10 cellular contexts compared by ENCODE assay signal in genomic region chr10:13000431-13000830, GRCh38. TPM values are rescaled to one million over a fixed set of nuclear protein-coding genes. Genes with fewer than 3 reads are reported as not detected.
DNase-seq lines count a peak whose midpoint lies in the region; ATAC-seq and TF ChIP-seq lines count a peak whose summit lies in the region.
"Had no signal": no experiment of that assay in that cellular context is flagged by ENCODE, and none has a peak within 500 bp of the region (broad histone marks: within the 10 kb centered on the region; RNA-seq: fewer than 3 reads in every experiment).

No MANE protein-coding gene starts in this region.

- intact Hi-C loops in Caco-2 (cut with micrococcal nuclease; ENCODE audit: unreplicated experiment), result no loop called here
- intact Hi-C loops in esophagus squamous epithelium (cut with DNase I), result no loop called here
- intact Hi-C loops in gastrocnemius medialis (cut with DNase I; ENCODE audit: low total_unique reads), result no loop called here
- intact Hi-C loops in CD4-positive, alpha-beta T cell (cut with DNase I, micrococcal nuclease), result no loop called here

- ATAC-seq in gastrocnemius medialis (no peak), SK-N-SH treated with all-trans-retinoic acid at 6 μM for 48 hours (no peak)
- no peak for ATAC-seq in CD4-positive, alpha-beta T cell (ENCODE audit: poor library complexity)
- ATAC-seq: PC-3 had no signal

- DNase-seq in Caco-2, result no peak
- no peak for DNase-seq in NB4 (ENCODE audit: low read depth)
- DNase-seq in esophagus squamous epithelium (lab: John Stamatoyannopoulos, UW), result no peak
- no peak for DNase-seq in gastrocnemius medialis
- DNase-seq in erythroblast (lab: John Stamatoyannopoulos, UW), result no peak
- DNase-seq in CD4-positive, alpha-beta T cell, result no peak
- DNase-seq: GF-D8, NCI-H2171 treated with DMSO at 0.1 percent for 48 hours, PC-3 had no signal

- H3K4me3 ChIP-seq in Caco-2 (ENCODE audit: low read depth, low read length), result no peak overlapping the region
- peak overlapping the region; percentile 21 for H3K4me3 ChIP-seq in NB4 (ENCODE audit: low read depth, low read length)
- H3K4me3 ChIP-seq in esophagus squamous epithelium, result peak overlapping the region; percentile 48 to 69 (median 54)
- peak overlapping the region; percentile 34 to 48 (median 43) for H3K4me3 ChIP-seq in gastrocnemius medialis

- H3K36me3 ChIP-seq in Caco-2 (ENCODE audit: control insufficient read depth, insufficient read depth, low read length) (no peaks in the 10 kb centered on the region), esophagus squamous epithelium (no peaks in the 10 kb centered on the region), gastrocnemius medialis (no peaks in the 10 kb centered on the region)

- H3K4me1 Mint-ChIP-seq in Caco-2 (ENCODE audit: low read depth, unreplicated experiment), result peaks cover 4% of the 10 kb centered on the region
- H3K4me1 Mint-ChIP-seq in CD4-positive, alpha-beta T cell (ENCODE audit: low read depth), result peaks cover 8% of the 10 kb centered on the region

- peak overlapping the region; percentile 73 for H3K4me3 Mint-ChIP-seq in Caco-2 (ENCODE audit: unreplicated experiment)
- no peak overlapping the region for H3K4me3 Mint-ChIP-seq in CD4-positive, alpha-beta T cell

- in situ Hi-C loops in gastrocnemius medialis (cut with MboI; ENCODE audit: low sequenced_read_pairs in 4 of 4), result no loop called here

- no peaks in the 10 kb centered on the region for H3K36me3 Mint-ChIP-seq in Caco-2 (ENCODE audit: insufficient read depth, unreplicated experiment)
- H3K36me3 Mint-ChIP-seq in CD4-positive, alpha-beta T cell (ENCODE audit: low read depth), result no peaks in the 10 kb centered on the region

- H3K27ac ChIP-seq in esophagus squamous epithelium, result peak overlapping the region in 3 of 4 donors; percentile 36 to 81 (median 80)
- peak overlapping the region in 1 of 4 donors; percentile 44 for H3K27ac ChIP-seq in gastrocnemius medialis
- no peak overlapping the region for H3K27ac ChIP-seq in CD4-positive, alpha-beta T cell (ENCODE audit: low read depth, low read length)

- TF ChIP-seq POLR2A in NB4 (IDR thresholded peaks at IDR 0.05; ENCODE audit: extremely low read depth, insufficient read length), result no peak
- no peak for TF ChIP-seq POLR2A in esophagus squamous epithelium (IDR thresholded peaks at IDR 0.05)
- no peak for TF ChIP-seq POLR2A in gastrocnemius medialis (IDR thresholded peaks at IDR 0.05)
- no peak for TF ChIP-seq POLR2A in erythroblast (IDR thresholded peaks at IDR 0.05; ENCODE audit: low read length)

- no peaks in the 10 kb centered on the region; the same call in 1 of the 2 replicates for H3K27me3 ChIP-seq in Caco-2 (replicated peaks; ENCODE audit: control insufficient read depth, insufficient read depth, low read length)
- peaks cover 0 to 17% (median 0%) of the 10 kb centered on the region in 4 donors for H3K27me3 ChIP-seq in esophagus squamous epithelium
- peaks cover 0 to 12% (median 3%) of the 10 kb centered on the region in 3 donors for H3K27me3 ChIP-seq in gastrocnemius medialis
- H3K27me3 ChIP-seq in CD4-positive, alpha-beta T cell (ENCODE audit: control insufficient read depth, insufficient read depth, low read length), result peaks cover 28% of the 10 kb centered on the region

- BruUV-seq in Caco-2 (replicated peaks; lab: Mats Ljungman, UMichigan), result no TSS peak

- 31 to 48% methylated on average over 4 of the region's 4 CpGs for WGBS in esophagus squamous epithelium, 2 donors

- TF ChIP-seq CTCF in Caco-2 (IDR thresholded peaks at IDR 0.05; ENCODE audit: insufficient read depth in 1 of 2, low read depth in 1 of 2, low read length in 1 of 2, severe bottlenecking in 1 of 2, unreplicated experiment in 1 of 2) (no peak), NB4 (IDR thresholded peaks at IDR 0.05; ENCODE audit: low read depth, low read length) (no peak), esophagus squamous epithelium (IDR thresholded peaks at IDR 0.05) (no peak), gastrocnemius medialis (IDR thresholded peaks at IDR 0.05 in 4 of 5, conservative IDR thresholded peaks at IDR 0.05 in 1 of 5) (no peak)
- no peak for TF ChIP-seq CTCF in CD4-positive, alpha-beta T cell (IDR thresholded peaks at IDR 0.05)

- no peak overlapping the region for H3K27ac Mint-ChIP-seq in Caco-2 (ENCODE audit: unreplicated experiment)
- H3K27ac Mint-ChIP-seq in CD4-positive, alpha-beta T cell, result no peak overlapping the region

- POLR2A ChIA-PET in Caco-2 (lab: Charles Lee), result interaction anchor here (0.5 to 0.6 kb wide), 3 partner anchors 11 to 1575 kb away, joined by 3 read pairs; no protein-coding TSS in a partner anchor
- POLR2A ChIA-PET in CD4-positive, alpha-beta T cell (lab: Charles Lee), result no interaction called here

- peaks cover 7% of the 10 kb centered on the region for H3K4me1 ChIP-seq in Caco-2
- H3K4me1 ChIP-seq in esophagus squamous epithelium, result peaks cover 0 to 40% (median 0%) of the 10 kb centered on the region in 3 donors
- no peaks in the 10 kb centered on the region for H3K4me1 ChIP-seq in gastrocnemius medialis

- no peaks in the 10 kb centered on the region for H3K9me3 ChIP-seq in Caco-2
- H3K9me3 ChIP-seq in esophagus squamous epithelium, result no peaks in the 10 kb centered on the region
- no peaks in the 10 kb centered on the region for H3K9me3 ChIP-seq in gastrocnemius medialis
- no peaks in the 10 kb centered on the region for H3K9me3 ChIP-seq in CD4-positive, alpha-beta T cell (ENCODE audit: control insufficient read depth, low read length)

- H3K27me3 Mint-ChIP-seq in Caco-2 (ENCODE audit: insufficient read depth, unreplicated experiment), result peaks cover 29% of the 10 kb centered on the region
- H3K27me3 Mint-ChIP-seq in CD4-positive, alpha-beta T cell, result peaks cover 87% of the 10 kb centered on the region

- no peaks in the 10 kb centered on the region for H3K9me3 Mint-ChIP-seq in Caco-2 (ENCODE audit: unreplicated experiment)
- H3K9me3 Mint-ChIP-seq in CD4-positive, alpha-beta T cell, result no peaks in the 10 kb centered on the region

- CTCF ChIA-PET in Caco-2 (lab: Charles Lee), result no interaction called here
- CTCF ChIA-PET in CD4-positive, alpha-beta T cell (lab: Charles Lee), result interaction anchor here (0.6 kb wide), 1 partner anchor 103 kb away, joined by 4 read pairs; no protein-coding TSS in a partner anchor

TF ChIP-seq in SK-N-SH treated with all-trans-retinoic acid at 6 μM for 48 hours, 23 proteins besides CTCF, POLR2A, EP300 and RAD21:
- TF ChIP-seq ZNF8 (CRISPR knock-in tag; IDR thresholded peaks at IDR 0.05) (no peak), SNAI2 (CRISPR knock-in tag; IDR thresholded peaks at IDR 0.05) (no peak), ZC3H10 (CRISPR knock-in tag; IDR thresholded peaks at IDR 0.05) (no peak), ZNF70 (CRISPR knock-in tag; IDR thresholded peaks at IDR 0.05) (no peak), CREB5 (CRISPR knock-in tag; IDR thresholded peaks at IDR 0.05; ENCODE audit: low read depth) (no peak), TCF4 (CRISPR knock-in tag; IDR thresholded peaks at IDR 0.05; ENCODE audit: borderline replicate concordance) (no peak), ARNTL (CRISPR knock-in tag; IDR thresholded peaks at IDR 0.05; ENCODE audit: borderline replicate concordance, low read depth) (no peak), TOX (CRISPR knock-in tag; IDR thresholded peaks at IDR 0.05; ENCODE audit: borderline replicate concordance) (no peak), POU6F1 (CRISPR knock-in tag; IDR thresholded peaks at IDR 0.05; ENCODE audit: borderline replicate concordance, low read depth) (no peak), ZFP30 (CRISPR knock-in tag; IDR thresholded peaks at IDR 0.05) (no peak)
- TF ChIP-seq, protein P1, sequence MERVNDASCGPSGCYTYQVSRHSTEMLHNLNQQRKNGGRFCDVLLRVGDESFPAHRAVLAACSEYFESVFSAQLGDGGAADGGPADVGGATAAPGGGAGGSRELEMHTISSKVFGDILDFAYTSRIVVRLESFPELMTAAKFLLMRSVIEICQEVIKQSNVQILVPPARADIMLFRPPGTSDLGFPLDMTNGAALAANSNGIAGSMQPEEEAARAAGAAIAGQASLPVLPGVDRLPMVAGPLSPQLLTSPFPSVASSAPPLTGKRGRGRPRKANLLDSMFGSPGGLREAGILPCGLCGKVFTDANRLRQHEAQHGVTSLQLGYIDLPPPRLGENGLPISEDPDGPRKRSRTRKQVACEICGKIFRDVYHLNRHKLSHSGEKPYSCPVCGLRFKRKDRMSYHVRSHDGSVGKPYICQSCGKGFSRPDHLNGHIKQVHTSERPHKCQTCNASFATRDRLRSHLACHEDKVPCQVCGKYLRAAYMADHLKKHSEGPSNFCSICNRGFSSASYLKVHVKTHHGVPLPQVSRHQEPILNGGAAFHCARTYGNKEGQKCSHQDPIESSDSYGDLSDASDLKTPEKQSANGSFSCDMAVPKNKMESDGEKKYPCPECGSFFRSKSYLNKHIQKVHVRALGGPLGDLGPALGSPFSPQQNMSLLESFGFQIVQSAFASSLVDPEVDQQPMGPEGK (CRISPR knock-in tag; IDR thresholded peaks at IDR 0.05; ENCODE audit: borderline replicate concordance), result no peak

RNA-seq across cellular contexts. Expression of gene CCDC3, which starts 1.1 kb away (rescaled TPM):
- total RNA-seq in Caco-2 (2022), result 1.9 and 3.2 TPM in 2 replicates
- 10 to 100 TPM in 3 of 4 donors, 1 to 10 TPM in 1; 5.6 to 34.3 (median 13.4) TPM for total RNA-seq in esophagus squamous epithelium
- 10 to 100 TPM in 3 of 4 donors, 1 to 10 TPM in 1; 6.1 to 57.4 (median 21.6) TPM for total RNA-seq in gastrocnemius medialis
- under 1 TPM in 1 of 2 experiments, not detected in 1; 0.08 TPM for total RNA-seq in CD4-positive, alpha-beta T cell
- total RNA-seq: PC-3 had no signal
